1 cellular context compared by ENCODE assay signal in genomic region chr12:44821702-44822101, GRCh38. TPM values are rescaled to one million over a fixed set of nuclear protein-coding genes. Genes with fewer than 3 reads are reported as not detected.
"Had no signal": no experiment of that assay in that cellular context is flagged by ENCODE, and none has a peak within 500 bp of the region (broad histone marks: within the 10 kb centered on the region; RNA-seq: fewer than 3 reads in every experiment).

No MANE protein-coding gene starts in this region.

RNA-seq across cellular contexts. Expression of gene NELL2, which starts 54.4 kb away (rescaled TPM):
- polyA plus RNA-seq: smooth muscle cell had no signal
